29 cellular contexts compared by ENCODE assay signal in the genomic region with DNA sequence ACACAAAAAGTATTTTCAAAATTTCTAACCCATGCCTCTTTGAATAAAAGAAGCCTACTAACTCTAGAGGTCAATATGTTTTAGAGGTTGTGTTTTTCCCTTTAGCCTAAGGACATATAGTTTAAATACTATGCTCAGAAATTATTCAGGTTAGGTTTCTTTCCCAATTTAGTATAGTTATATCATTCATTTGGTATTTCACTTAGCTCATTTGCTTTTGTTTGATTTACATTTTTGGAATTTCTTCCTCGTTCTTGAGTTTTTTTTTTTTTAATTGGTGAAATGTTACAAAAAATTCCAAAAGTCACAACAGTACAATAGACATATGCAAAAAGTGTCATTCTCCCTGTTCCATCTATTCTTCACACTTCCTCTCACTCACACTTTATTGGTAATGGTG.
DNase-seq lines count a peak whose midpoint lies in the region; ATAC-seq and TF ChIP-seq lines count a peak whose summit lies in the region.
"Had no signal": no experiment of that assay in that cellular context is flagged by ENCODE, and none has a peak within 500 bp of the region (broad histone marks: within the 10 kb centered on the region; RNA-seq: fewer than 3 reads in every experiment).

No MANE protein-coding gene starts in this region.

- no peaks in the 10 kb centered on the region for H3K27me3 Mint-ChIP-seq in activated T-cell treated with anti-CD3 and anti-CD28 coated beads, Interleukin-2, amount 50 U/mL, for 24 hours

- H3K4me3 Mint-ChIP-seq in activated T-cell treated with anti-CD3 and anti-CD28 coated beads, Interleukin-2, amount 50 U/mL, for 24 hours: no peak overlapping the region
- H3K4me3 Mint-ChIP-seq: activated CD4-positive, alpha-beta T cell treated with anti-CD3 and anti-CD28 coated beads, Interleukin-2, amount 10 ng/mL, durations not matched to agents 24 days and 14 days; naive B cell; stimulated activated naive CD8-positive, alpha-beta T cell treated with anti-CD3 and anti-CD28 coated beads, Interleukin-15, Interleukin-2, amounts not matched to agents 100 ng/mL and 50 ng/mL, for 24 hours had no signal

- no peaks in the 10 kb centered on the region for H3K36me3 ChIP-seq in body of pancreas (replicated peaks in 1 of 2; ENCODE audit: insufficient read depth in 1 of 2, low read depth in 2 of 2)
- H3K36me3 ChIP-seq: colonic mucosa, gastroesophageal sphincter, left lung, neutrophil, thoracic aorta, uterus had no signal

- H3K4me3 ChIP-seq in AG04450 (ENCODE audit: low read depth, low read length) (no peak overlapping the region), body of pancreas (no peak overlapping the region)
- H3K4me3 ChIP-seq: colonic mucosa, gastroesophageal sphincter, hepatocyte, left lung, thoracic aorta, uterus had no signal

- POLR2A ChIA-PET in AG04450 (lab: Yijun Ruan, JAX): interaction anchor here (0.5 to 1.3 kb wide), 8 partner anchors 18 to 441 kb away, joined by 3 to 8 read pairs (median 3); no protein-coding TSS in a partner anchor

- CTCF ChIA-PET in AG04450 (lab: Charles Lee): interaction anchor here (0.9 to 2.2 kb wide), 4 partner anchors 65 to 544 kb away, joined by 3 to 5 read pairs (median 4); no protein-coding TSS in a partner anchor

- H3K27ac ChIP-seq in AG04450 (ENCODE audit: low read depth, low read length): peak overlapping the region; percentile 59
- peak overlapping the region in 3 of 4 donors; percentile 51 to 69 (median 66) for H3K27ac ChIP-seq in body of pancreas
- H3K27ac ChIP-seq: colonic mucosa, hepatocyte, HL-60, left lung, neutrophil, uterus had no signal

- H3K36me3 Mint-ChIP-seq in activated T-cell treated with anti-CD3 and anti-CD28 coated beads, Interleukin-2, amount 50 U/mL, for 24 hours (ENCODE audit: low read depth): no peaks in the 10 kb centered on the region
- H3K36me3 Mint-ChIP-seq: naive B cell had no signal

- H3K27ac Mint-ChIP-seq in activated T-cell treated with anti-CD3 and anti-CD28 coated beads, Interleukin-2, amount 50 U/mL, for 24 hours: no peak overlapping the region
- H3K27ac Mint-ChIP-seq: activated CD4-positive, alpha-beta T cell treated with anti-CD3 and anti-CD28 coated beads, Interleukin-2, amount 10 ng/mL, durations not matched to agents 24 days and 14 days; naive B cell; stimulated activated naive CD8-positive, alpha-beta T cell treated with anti-CD3 and anti-CD28 coated beads, Interleukin-15, Interleukin-2, amounts not matched to agents 100 ng/mL and 50 ng/mL, for 24 hours had no signal

- peaks cover 7% of the 10 kb centered on the region for H3K4me1 ChIP-seq in body of pancreas
- H3K4me1 ChIP-seq: colonic mucosa, gastroesophageal sphincter, left lung, uterus had no signal

- no peak for TF ChIP-seq POLR2A in body of pancreas (IDR thresholded peaks at IDR 0.05)

- ATAC-seq in body of pancreas: peak; percentile 74
- ATAC-seq in HG03139 (IDR thresholded peaks at IDR 0.05; ENCODE audit: unreplicated experiment): no peak
- no peak for ATAC-seq in GM21717 (IDR thresholded peaks at IDR 0.05; ENCODE audit: unreplicated experiment)
- ATAC-seq: gastroesophageal sphincter, left lung had no signal

- peaks cover under 1% of the 10 kb centered on the region for H3K9me3 Mint-ChIP-seq in activated T-cell treated with anti-CD3 and anti-CD28 coated beads, Interleukin-2, amount 50 U/mL, for 24 hours

- DNase-seq in AG04450 (ENCODE audit: low read depth, low spot score) (no peak), HCEC 1CT (peak; percentile 48), body of pancreas (no peak), iris pigment epithelial cell (ENCODE audit: low read depth) (peak; percentile 49)
- DNase-seq in activated T-cell treated with anti-CD3 and anti-CD28 coated beads, Interleukin-2, amount 50 U/mL, for 24 hours: no peak
- DNase-seq in activated CD8-positive, alpha-beta memory T cell treated with anti-CD3 and anti-CD28 coated beads for 24 hours: no peak
- DNase-seq: 8988T; activated CD4-positive, alpha-beta T cell treated with anti-CD3 and anti-CD28 coated beads, Interleukin-2, amount 10 ng/mL, durations not matched to agents 24 days and 14 days; activated naive CD4-positive, alpha-beta T cell; activated T-cell treated with anti-CD3 and anti-CD28 coated beads, Interleukin-2, amount 50 U/mL, for 48 hours; colonic mucosa; DMS53; effector memory CD4-positive, alpha-beta T cell; erythroblast; GF-D8; Kasumi-1; left lung; naive B cell; NCI-H146; NCI-H2107; uterus had no signal

- no peaks in the 10 kb centered on the region for H3K4me1 Mint-ChIP-seq in activated T-cell treated with anti-CD3 and anti-CD28 coated beads, Interleukin-2, amount 50 U/mL, for 24 hours (ENCODE audit: low read depth)
- H3K4me1 Mint-ChIP-seq: naive B cell had no signal

- no peak for TF ChIP-seq CTCF in AG04450 (IDR thresholded peaks at IDR 0.05; ENCODE audit: low read depth, low read length)
- no peak for TF ChIP-seq CTCF in body of pancreas (IDR thresholded peaks at IDR 0.05)

- 24 to 50% methylated on average over 1 of the region's 1 CpG for WGBS in body of pancreas, 2 donors

- H3K27me3 ChIP-seq in AG04450 (ENCODE audit: control insufficient read depth, insufficient read depth, low read length) (no peaks in the 10 kb centered on the region), body of pancreas (no peaks in the 10 kb centered on the region)
- H3K27me3 ChIP-seq: colonic mucosa, gastroesophageal sphincter, hepatocyte, uterus had no signal

- no peaks in the 10 kb centered on the region for H3K9me3 ChIP-seq in AG04450 (ENCODE audit: control insufficient read depth, insufficient read depth, low read length)
- H3K9me3 ChIP-seq in body of pancreas: no peaks in the 10 kb centered on the region
- H3K9me3 ChIP-seq: colonic mucosa, gastroesophageal sphincter, left lung, neutrophil, thoracic aorta, uterus had no signal

- intact Hi-C loops in body of pancreas (cut with DNase I): no loop called here

Comparison
In these comparisons a context has a peak if more than half of its experiments do, and no peak if none do; other contexts are left out.
1. DNase-seq: peak in HCEC 1CT (single experiment) and iris pigment epithelial cell (single experiment); none in AG04450 (single experiment), body of pancreas (0 of 4), activated T-cell treated with anti-CD3 and anti-CD28 coated beads, Interleukin-2, amount 50 U/mL, for 24 hours (single experiment) and activated CD8-positive, alpha-beta memory T cell treated with anti-CD3 and anti-CD28 coated beads for 24 hours (single experiment).